ENCODE assay signal across 8 cellular contexts in the genomic region with DNA sequence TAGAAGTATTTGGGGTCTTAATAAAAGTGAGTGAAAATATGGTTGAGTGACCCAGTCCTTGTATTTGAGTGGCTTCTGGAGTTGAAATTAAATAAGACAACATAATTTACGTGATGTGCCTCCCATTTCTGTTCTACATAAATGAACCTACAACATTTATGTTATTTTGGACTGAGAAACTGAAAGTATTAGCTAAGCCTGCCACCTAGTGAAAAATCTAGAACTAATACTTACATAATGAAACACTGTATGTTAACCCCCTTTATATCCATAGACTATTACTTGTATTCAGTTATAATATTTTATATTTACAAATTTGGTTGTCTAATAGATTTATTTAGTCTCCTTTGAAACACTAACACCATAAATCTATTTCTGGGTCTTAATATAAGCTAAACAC.
DNase-seq lines count a peak whose midpoint lies in the region; ATAC-seq and TF ChIP-seq lines count a peak whose summit lies in the region.

No MANE protein-coding gene starts in this region.

- 0 out of 2 replicates have a peak, but pooled peaks cover 4% of the 10 kb centered on the region for H3F3A ChIP-seq in SU-DHL-6 (ENCODE audit: insufficient read depth)

- H3K79me2 ChIP-seq in SU-DHL-6 (ENCODE audit: insufficient read depth, low read length), result no peaks in the 10 kb centered on the region

- no peak overlapping the region for H3K9ac ChIP-seq in SU-DHL-6 (ENCODE audit: low read length)

- ATAC-seq in HG02840 (IDR thresholded peaks at IDR 0.05; ENCODE audit: low FRiP score, unreplicated experiment), result no peak
- no peak for ATAC-seq in HG03097 (IDR thresholded peaks at IDR 0.05; ENCODE audit: low FRiP score, unreplicated experiment)

- H3K36me3 ChIP-seq in SU-DHL-6 (ENCODE audit: low read length), result no peaks in the 10 kb centered on the region

- in situ Hi-C loops in KBM-7 (cut with MboI; ENCODE audit: low pct_unique_long_range_greater_than_20kb, low sequenced_read_pairs), result no loop called here

- TF ChIP-seq CTCF in GM10266 (IDR thresholded peaks at IDR 0.05; ENCODE audit: control insufficient read depth, insufficient read depth, low read depth, missing control alignments) (peak; percentile 3), SU-DHL-6 (IDR thresholded peaks at IDR 0.05; ENCODE audit: insufficient read depth, low read length, poor library complexity, severe bottlenecking) (peak; percentile 30)

- peak overlapping the region; percentile 68 for H2AFZ ChIP-seq in SU-DHL-6 (ENCODE audit: low read depth, low read length, severe bottlenecking)

- H3K4me2 ChIP-seq in SU-DHL-6 (ENCODE audit: low read depth, low read length, poor library complexity, severe bottlenecking), result peak overlapping the region; percentile 19

- no peaks in the 10 kb centered on the region for H4K20me1 ChIP-seq in SU-DHL-6 (ENCODE audit: low read depth, low read length)

- H3K9me2 ChIP-seq in SU-DHL-6 (replicated peaks; ENCODE audit: insufficient read depth, low read length), result no peaks in the 10 kb centered on the region

- H3K27ac ChIP-seq in SU-DHL-6 (ENCODE audit: low read depth, low read length), result no peak overlapping the region

- no peaks in the 10 kb centered on the region for H3K9me3 ChIP-seq in SU-DHL-6 (ENCODE audit: insufficient read depth, low read length)

- H3K27me3 ChIP-seq in SU-DHL-6 (ENCODE audit: low read length), result no peaks in the 10 kb centered on the region

- H3K4me3 ChIP-seq in SU-DHL-6 (ENCODE audit: insufficient read depth, low read length, poor library complexity, severe bottlenecking), result no peak overlapping the region

- no peak for DNase-seq in GM10266 (ENCODE audit: extremely low spot score)
- peak; percentile 44 for DNase-seq in KBM-7
- DNase-seq in medulla oblongata (ENCODE audit: extremely low spot score), result peak; percentile 27
- DNase-seq in HuH-7 (ENCODE audit: low spot score), result no peak
- no peak for DNase-seq in stimulated activated CD4-positive, alpha-beta T cell treated with anti-CD3 and anti-CD28 coated beads, Interleukin-1b, Interleukin-23, amount 100 ng/mL, for 48 hours

Comparison
In these comparisons a context has a peak if more than half of its experiments do, and no peak if none do; other contexts are left out.
1. DNase-seq: peak in KBM-7 (single experiment) and medulla oblongata (single experiment); none in GM10266 (single experiment), HuH-7 (single experiment) and stimulated activated CD4-positive, alpha-beta T cell treated with anti-CD3 and anti-CD28 coated beads, Interleukin-1b, Interleukin-23, amount 100 ng/mL, for 48 hours (single experiment).